Comparison of ENCODE assay signal across 8 cellular contexts in genomic region chr10:119029613-119030420, GRCh38. TPM values are rescaled to one million over a fixed set of nuclear protein-coding genes. Genes with fewer than 3 reads are reported as not detected.
DNase-seq lines count a peak whose midpoint lies in the region; ATAC-seq and TF ChIP-seq lines count a peak whose summit lies in the region.

TSS of gene NANOS1 (plus strand) at chr10:119029714. CDS start at chr10:119029802, 88 bp downstream.

- intact Hi-C loops in mucosa of descending colon (cut with DNase I, micrococcal nuclease) (no loop called here), tibial artery (cut with DNase I; ENCODE audit: low total_unique reads) (no loop called here)

- DNase-seq in SW480 (ENCODE audit: low spot score) (peak; percentile 38), dermis blood vessel endothelial cell (peak; percentile 43), mucosa of descending colon (peak in 1 of 3 donors; percentile 68), tibial artery (peak in 1 of 2 donors; percentile 60), cortex of kidney (lab: John Stamatoyannopoulos, UW) (no peak)

- H3K27ac ChIP-seq in 22Rv1 (peak within 1 kb of the TSS; percentile 58), tibial artery (peak within 1 kb of the TSS; percentile 47 to 50)

- TF ChIP-seq POLR2A in GM18951 (IDR thresholded peaks at IDR 0.05; ENCODE audit: extremely low read depth, insufficient read depth, insufficient read length) = peak; percentile 62

- H3K4me1 ChIP-seq in mucosa of descending colon (ENCODE audit: low read depth) = peaks cover 8% of the 10 kb centered on the region
- peaks cover 0 to 43% (median 32%) of the 10 kb centered on the region in 4 donors for H3K4me1 ChIP-seq in tibial artery

- no peaks in the 10 kb centered on the region for H3K9me3 ChIP-seq in mucosa of descending colon
- no peaks in the 10 kb centered on the region for H3K9me3 ChIP-seq in tibial artery

- in situ Hi-C loops in GM18951 (cut with MboI; ENCODE audit: low sequenced_read_pairs, unreplicated experiment) = no loop called here

- H3K36me3 ChIP-seq in mucosa of descending colon (ENCODE audit: low read depth) (peaks cover 14% of the 10 kb centered on the region), tibial artery (peaks cover 20 to 25% (median 22%) of the 10 kb centered on the region in 3 donors)

- H3K27me3 ChIP-seq in tibial artery = no peaks in the 10 kb centered on the region

- peak; percentile 11 for ATAC-seq in HG03066 (IDR thresholded peaks at IDR 0.05; ENCODE audit: low read depth, unreplicated experiment)
- ATAC-seq in mucosa of descending colon = peak; percentile 5

- no peak for TF ChIP-seq CTCF in 22Rv1 (IDR thresholded peaks at IDR 0.05)
- no peak for TF ChIP-seq CTCF in mucosa of descending colon (IDR thresholded peaks at IDR 0.05)
- no peak for TF ChIP-seq CTCF in tibial artery (IDR thresholded peaks at IDR 0.05)

- H3K4me3 ChIP-seq in mucosa of descending colon (peak within 1 kb of the TSS; percentile 17), tibial artery (peak within 1 kb of the TSS; percentile 57 to 78)

RNA-seq across cellular contexts. Expression of gene NANOS1, which starts in this region (rescaled TPM):
- total RNA-seq in dermis blood vessel endothelial cell (0.09 and 0.17 TPM in 2 replicates), mucosa of descending colon (1 to 10 TPM in 1 of 3 donors, under 1 TPM in 2; 0.12 to 2.7 (median 0.43) TPM)

Comparison
In these comparisons a context has a peak if more than half of its experiments do, and no peak if none do; other contexts are left out.
1. Peak in DNase-seq in dermis blood vessel endothelial cell; RNA of the gene not detected or under 1 TPM.